In genomic region chr7:139230774-139231512, GRCh38 we compare ENCODE assay signal across 8 cellular contexts. TPM values are rescaled to one million over a fixed set of nuclear protein-coding genes. Genes with fewer than 3 reads are reported as not detected.
DNase-seq lines count a peak whose midpoint lies in the region; ATAC-seq, FAIRE-seq and TF ChIP-seq lines count a peak whose summit lies in the region.

TSS of gene UBN2 (plus strand) at chr7:139231237. CDS start at chr7:139231485, 248 bp downstream.

- H4K20me1 ChIP-seq in H1 (replicated peaks in 1 of 2; ENCODE audit: control insufficient read depth in 1 of 2, insufficient read depth in 2 of 2, low read length in 2 of 2), result peaks cover 0 to 1% of the 10 kb centered on the region in 2 experiments

- POLR2A ChIA-PET in H1 (lab: Charles Lee; ENCODE audit: partially characterized antibody), result interaction anchor here (1.0 to 2.2 kb wide), 6 partner anchors 49 to 122 kb away, joined by 3 to 8 read pairs (median 5); partner anchors contain the start of gene ZC3HAV1

- TF ChIP-seq EP300 in H1 (IDR thresholded peaks at IDR 0.05; ENCODE audit: borderline replicate concordance in 1 of 2, low read depth in 2 of 2, low read length in 2 of 2), result no peak

- DNase-seq in COLO668 (lab: John Stamatoyannopoulos, UW; ENCODE audit: unreplicated experiment) (peak; percentile 93), HT1080 (ENCODE audit: low read depth) (peak; percentile 96), NOMO-1 treated with DMSO at 0.1 percent for 48 hours (lab: John Stamatoyannopoulos, UW; ENCODE audit: unreplicated experiment) (peak; percentile 72), H1 (ENCODE audit: low read depth in 1 of 2, low spot score in 2 of 2) (peak; percentile 98), mesenchymal stem cell (peak; percentile 98)
- peak; percentile 90 to 91 for DNase-seq in activated CD8-positive, alpha-beta memory T cell treated with anti-CD3 and anti-CD28 coated beads for 4 hours (ENCODE audit: low read depth in 2 of 2)
- DNase-seq in stimulated activated CD8-positive, alpha-beta memory T cell treated with anti-CD3 and anti-CD28 coated beads, Interleukin-12 subunit alpha, Interleukin-12 subunit beta, amount 100 ng/mL, for 4 hours (ENCODE audit: low read depth), result peak; percentile 87

- H2BK20ac ChIP-seq in H1 (ENCODE audit: low read length), result no peak within 1 kb of the TSS; the same call in 1 of the 2 replicates

- H3K56ac ChIP-seq in H1 (replicated peaks; ENCODE audit: insufficient read length, low read depth, low read length), result peak within 1 kb of the TSS; percentile 98

- peaks cover 5% of the 10 kb centered on the region; the same call in 1 of the 2 replicates for H3K23me2 ChIP-seq in H1 (ENCODE audit: low read depth, low read length)

- peak within 1 kb of the TSS; percentile 53 to 77 for H3K4me2 ChIP-seq in H1 (ENCODE audit: insufficient read depth in 1 of 2, low read depth in 2 of 2, low read length in 2 of 2)
- peak within 1 kb of the TSS; percentile 97 for H3K4me2 ChIP-seq in mesenchymal stem cell (ENCODE audit: low read length, poor library complexity, severe bottlenecking)

- H2AK5ac ChIP-seq in H1 (ENCODE audit: low read depth, low read length), result no peak within 1 kb of the TSS
- no peak within 1 kb of the TSS for H2AK5ac ChIP-seq in mesenchymal stem cell (ENCODE audit: low read length, severe bottlenecking)

- peak within 1 kb of the TSS; percentile 91 for H4K5ac ChIP-seq in H1 (ENCODE audit: insufficient read length, low read depth, low read length)

- H3K9ac ChIP-seq in H1 (replicated peaks in 1 of 4; ENCODE audit: extremely low read depth in 1 of 4, low read depth in 3 of 4, low read length in 3 of 4) (peak within 1 kb of the TSS; percentile 72 to 85 (median 79)), mesenchymal stem cell (ENCODE audit: low read length) (peak within 1 kb of the TSS; percentile 99)

- H4K91ac ChIP-seq in H1 (replicated peaks; ENCODE audit: insufficient read length, low read length), result peak within 1 kb of the TSS; percentile 84
- peak within 1 kb of the TSS; percentile 86 for H4K91ac ChIP-seq in mesenchymal stem cell (ENCODE audit: low read length)

- peak; percentile 96 for ATAC-seq in GM21360 (IDR thresholded peaks at IDR 0.05; ENCODE audit: unreplicated experiment)

- FAIRE-seq in H1 (lab: Jason Lieb, UNC), result no peak

- peaks cover 0 to 4% of the 10 kb centered on the region in 2 experiments; a peak in 1 of 4 replicates for H3K9me3 ChIP-seq in H1 (ENCODE audit: insufficient read depth in 2 of 2, low read depth in 1 of 2, low read length in 1 of 2)
- H3K9me3 ChIP-seq in mesenchymal stem cell (ENCODE audit: control insufficient read depth, low read length), result no peaks in the 10 kb centered on the region

- H3K4me3 ChIP-seq in H1 (ENCODE audit: extremely low read depth in 1 of 4, insufficient read depth in 2 of 4, low read depth in 3 of 4, low read length in 4 of 4), result peak within 1 kb of the TSS; percentile 86 to 95 (median 88)
- peak within 1 kb of the TSS; percentile 90 to 98 for H3K4me3 ChIP-seq in mesenchymal stem cell (ENCODE audit: insufficient read depth in 1 of 2, low read depth in 1 of 2, low read length in 2 of 2)

- H2BK15ac ChIP-seq in H1 (ENCODE audit: low read length) (peak within 1 kb of the TSS; percentile 26; the same call in 1 of the 2 replicates), mesenchymal stem cell (ENCODE audit: low read depth, poor library complexity, severe bottlenecking) (no peak within 1 kb of the TSS)

- H3K4ac ChIP-seq in H1 (replicated peaks; ENCODE audit: insufficient read length, low read depth, low read length) (peak within 1 kb of the TSS; percentile 85), mesenchymal stem cell (ENCODE audit: low read depth in 1 of 2, low read length in 2 of 2) (peak within 1 kb of the TSS; percentile 82 to 88)

- H2BK5ac ChIP-seq in H1 (ENCODE audit: low read depth, low read length) (peak within 1 kb of the TSS; percentile 98), mesenchymal stem cell (ENCODE audit: low read depth, low read length, poor library complexity, severe bottlenecking) (no peak within 1 kb of the TSS)

- H3K79me2 ChIP-seq in H1 (ENCODE audit: control insufficient read depth in 1 of 2, insufficient read depth in 2 of 2, low read length in 2 of 2), result peaks cover 0 to 40% of the 10 kb centered on the region in 2 experiments; a peak in 2 of 4 replicates

- H2BK12ac ChIP-seq in H1 (ENCODE audit: low read depth, low read length) (peak within 1 kb of the TSS; percentile 81), mesenchymal stem cell (ENCODE audit: low read length in 2 of 2) (no peak within 1 kb of the TSS)

- H2AFZ ChIP-seq in H1 (ENCODE audit: low read length), result peak within 1 kb of the TSS; percentile 91
- peak within 1 kb of the TSS; percentile 85 for H2AFZ ChIP-seq in mesenchymal stem cell (ENCODE audit: low read depth, low read length)

- H4K8ac ChIP-seq in H1 (ENCODE audit: extremely low read depth, insufficient read depth, low read length) (peak within 1 kb of the TSS; percentile 90), mesenchymal stem cell (ENCODE audit: low read length) (peak within 1 kb of the TSS; percentile 98)

- CTCF ChIA-PET in H1 (lab: Charles Lee; ENCODE audit: partially characterized antibody), result interaction anchor here (0.6 kb wide), 1 partner anchor 198 kb away, joined by 4 read pairs; no protein-coding TSS in a partner anchor

- H3K79me1 ChIP-seq in H1 (ENCODE audit: low read depth, low read length) (no peaks in the 10 kb centered on the region), mesenchymal stem cell (replicated peaks; ENCODE audit: low read length, poor library complexity, severe bottlenecking) (no peaks in the 10 kb centered on the region)

- TF ChIP-seq CTCF in H1 (IDR thresholded peaks at IDR 0.05; ENCODE audit: control extremely low read depth in 1 of 3, insufficient read depth in 1 of 3, low read depth in 1 of 3, low read length in 3 of 3), result no peak

- TF ChIP-seq POLR2A in H1 (IDR thresholded peaks at IDR 0.05; ENCODE audit: control extremely low read depth in 1 of 2, low read depth in 2 of 2, low read length in 2 of 2), result peak in 1 of 2 experiments; percentile 46; a peak in 1 of 3 replicates

- 0% methylated on average over 56 of the region's 63 CpGs; no CpG with 5 or more reads in 1 of the 2 experiments for WGBS in H1 (ENCODE audit: extremely low coverage in 1 of 2, insufficient coverage in 1 of 2, insufficient read length in 1 of 2, insufficient replicate concordance in 2 of 2, low coverage in 1 of 2, low lambda C conversion rate in 2 of 2, missing lambda C conversion rate in 1 of 2), 2 experiments
- under 1% methylated on average over 59 of the region's 63 CpGs for WGBS in mesenchymal stem cell

- H2BK120ac ChIP-seq in H1 (replicated peaks; ENCODE audit: low read depth, low read length) (peak within 1 kb of the TSS; percentile 90), mesenchymal stem cell (ENCODE audit: low read depth, low read length) (peak within 1 kb of the TSS; percentile 91)

- no peaks in the 10 kb centered on the region for H3K36me3 ChIP-seq in H1 (ENCODE audit: control insufficient read depth in 2 of 4, insufficient read depth in 4 of 4, low read length in 3 of 4)
- no peaks in the 10 kb centered on the region for H3K36me3 ChIP-seq in mesenchymal stem cell (ENCODE audit: control insufficient read depth in 1 of 2, insufficient read depth in 2 of 2, low read depth in 1 of 2, low read length in 2 of 2)

- H3K27ac ChIP-seq in H1 (ENCODE audit: low read depth, low read length) (peak within 1 kb of the TSS; percentile 82), mesenchymal stem cell (ENCODE audit: low read length, poor library complexity, severe bottlenecking) (peak within 1 kb of the TSS; percentile 60)

- no peak for TF ChIP-seq RAD21 in H1 (IDR thresholded peaks at IDR 0.05 in 1 of 2, conservative IDR thresholded peaks at IDR 0.05 in 1 of 2; ENCODE audit: low read depth in 2 of 2, low read length in 2 of 2)

- no peak within 1 kb of the TSS for H3K23ac ChIP-seq in H1 (ENCODE audit: insufficient read length)
- H3K23ac ChIP-seq in mesenchymal stem cell (ENCODE audit: low read length in 2 of 2), result peak within 1 kb of the TSS; percentile 96 to 98

- peak within 1 kb of the TSS; percentile 84; the same call in 1 of the 2 replicates for H3K18ac ChIP-seq in H1 (ENCODE audit: extremely low read depth, low read length)
- peak within 1 kb of the TSS; percentile 79 to 98 for H3K18ac ChIP-seq in mesenchymal stem cell (ENCODE audit: low read depth in 1 of 2, low read length in 2 of 2)

- no peak within 1 kb of the TSS for H3K14ac ChIP-seq in H1 (ENCODE audit: insufficient read length)
- H3K14ac ChIP-seq in mesenchymal stem cell (ENCODE audit: low read length in 2 of 2), result peak within 1 kb of the TSS in 1 of 2 experiments; percentile 83

- no peaks in the 10 kb centered on the region for H3K27me3 ChIP-seq in H1 (replicated peaks in 1 of 4; ENCODE audit: control insufficient read depth in 3 of 4, extremely low read depth in 1 of 4, insufficient read depth in 3 of 4, low read length in 3 of 4)
- H3K27me3 ChIP-seq in mesenchymal stem cell (ENCODE audit: control insufficient read depth in 1 of 2, insufficient read depth in 1 of 2, low read length in 2 of 2), result no peaks in the 10 kb centered on the region

- H3K4me1 ChIP-seq in H1 (replicated peaks in 1 of 4; ENCODE audit: control insufficient read depth in 3 of 4, insufficient read depth in 4 of 4, low read length in 3 of 4) (peaks cover 0 to 3% (median 0%) of the 10 kb centered on the region in 4 experiments; a peak in 1 of 7 replicates), mesenchymal stem cell (ENCODE audit: control insufficient read depth, insufficient read depth, low read depth, low read length) (peaks cover 2% of the 10 kb centered on the region)

TF ChIP-seq in H1, 55 proteins besides CTCF, POLR2A, EP300 and RAD21 (continues in another document):
- TF ChIP-seq NANOG (IDR thresholded peaks at IDR 0.05; ENCODE audit: insufficient read depth, low read depth, low read length, poor library complexity, severe bottlenecking) (no peak), CEBPB (IDR thresholded peaks at IDR 0.05; ENCODE audit: low read depth, low read length) (no peak), EGR1 (IDR thresholded peaks at IDR 0.05; ENCODE audit: borderline replicate concordance, low read depth, low read length) (no peak)

RNA-seq across cellular contexts. Expression of gene UBN2, which starts in this region (rescaled TPM):
- total RNA-seq in HT1080 (2014; rRNA removed; shearing (Covaris generic)), result 1.4 and 1.6 TPM in 2 replicates
- polyA plus RNA-seq in HT1080 (2015; cell fraction: cytosol; rRNA removed), result 1.4 and 2.4 TPM in 2 replicates
- polyA plus RNA-seq in HT1080 (2015; cell fraction: nucleus; rRNA removed), result 9.2 and 9.6 TPM in 2 replicates
- 36.7 and 39.6 TPM in 2 replicates for total RNA-seq in H1 (2021; fragmentation: NEBNext Ultra II Directional; extraction: Animal tissue kit (Norgen Biotek cat#: 25700))
- 2.6 and 4.1 TPM in 2 replicates for polyA plus RNA-seq in H1 (2011; rRNA removed)
- polyA plus RNA-seq in H1 (2011; cell fraction: cytosol; rRNA removed), result 4.3 TPM
- polyA plus RNA-seq in H1 (2011; cell fraction: nucleus; rRNA removed), result 4.4 TPM
- 3.3 to 7.7 TPM (median 4.6 TPM) in 4 replicates for polyA plus RNA-seq in H1 (2012, experiment 1 of 2)
- 0.34 TPM for polyA plus RNA-seq in H1 (2012, experiment 2 of 2)
- 10.8 TPM for polyA plus RNA-seq in H1 (2013, experiment 1 of 2)
- polyA plus RNA-seq in H1 (2013, experiment 2 of 2), result 9.2 TPM
- polyA minus RNA-seq in H1 (2011; rRNA and poly(A)+ RNA removed), result 21.8 and 24.8 TPM in 2 replicates
- polyA minus RNA-seq in H1 (2011; cell fraction: cytosol; rRNA and poly(A)+ RNA removed), result 12.6 TPM
- 26.3 TPM for polyA minus RNA-seq in H1 (2011; cell fraction: nucleus; rRNA and poly(A)+ RNA removed)
- 2.8 TPM for polyA plus RNA-seq in mesenchymal stem cell (2013, experiment 1 of 2)
- 2.2 TPM for polyA plus RNA-seq in mesenchymal stem cell (2013, experiment 2 of 2)

Comparison
In these comparisons a context has a peak if more than half of its experiments do, and no peak if none do; other contexts are left out.
1. Peak in every context shown above with its lines: DNase-seq, ATAC-seq, H3K4me3 ChIP-seq and H3K27ac ChIP-seq.
2. RNA of gene UBN2 (total RNA-seq): 36.7 to 39.6 TPM in H1; 1.4 to 1.6 TPM in HT1080; every median in the first group is over 10 times any median in the second.